In genomic region chr2:112795720-112796119, GRCh38 we compare ENCODE assay signal across 2 cellular contexts.
TF ChIP-seq lines count a peak whose summit lies in the region.

No MANE protein-coding gene starts in this region.

TF ChIP-seq in A549, 52 proteins besides CTCF, POLR2A, EP300 and RAD21 (continued from another document):
- TF ChIP-seq PHF8 (IDR thresholded peaks at IDR 0.05; ENCODE audit: borderline replicate concordance, low read depth): no peak
- no peak for TF ChIP-seq MYC (IDR thresholded peaks at IDR 0.05; ENCODE audit: borderline replicate concordance, low read length)
- TF ChIP-seq FOXS1 (CRISPR knock-in tag; IDR thresholded peaks at IDR 0.05): no peak
- no peak for TF ChIP-seq CEBPB (IDR thresholded peaks at IDR 0.05)
- no peak for TF ChIP-seq TP53 (CRISPR knock-in tag; IDR thresholded peaks at IDR 0.05)
- TF ChIP-seq NR3C1 (IDR thresholded peaks at IDR 0.05): no peak
- TF ChIP-seq FOSB (CRISPR knock-in tag; IDR thresholded peaks at IDR 0.05): no peak
- TF ChIP-seq CBX2 (IDR thresholded peaks at IDR 0.05; ENCODE audit: borderline replicate concordance, low read depth): no peak
- TF ChIP-seq MAFK (IDR thresholded peaks at IDR 0.05; ENCODE audit: partially characterized antibody): no peak
- no peak for TF ChIP-seq ZC3H11A (IDR thresholded peaks at IDR 0.05)

TF ChIP-seq in GM23338, 12 proteins besides CTCF, POLR2A, EP300 and RAD21:
- TF ChIP-seq EZH2 (IDR thresholded peaks at IDR 0.05; ENCODE audit: low read depth, unreplicated experiment): no peak
- no peak for TF ChIP-seq ZNF114 (CRISPR knock-in tag; IDR thresholded peaks at IDR 0.05)
- TF ChIP-seq STAT1 (IDR thresholded peaks at IDR 0.05; ENCODE audit: unreplicated experiment): no peak
- no peak for TF ChIP-seq POLR2AphosphoS5 (IDR thresholded peaks at IDR 0.05; ENCODE audit: low read depth)
- no peak for TF ChIP-seq REST (IDR thresholded peaks at IDR 0.05; ENCODE audit: unreplicated experiment)
- no peak for TF ChIP-seq JUNB (IDR thresholded peaks at IDR 0.05; ENCODE audit: unreplicated experiment)
